27 cellular contexts compared by ENCODE assay signal in genomic region chr11:36751996-36752395, GRCh38.
A peak's percentile ranks its signal among the peaks of the same experiment; 100 is the strongest.
DNase-seq lines count a peak whose midpoint lies in the region; ATAC-seq, FAIRE-seq and TF ChIP-seq lines count a peak whose summit lies in the region.
"Had no signal": no experiment of that assay in that cellular context is flagged by ENCODE, and none has a peak within 500 bp of the region (broad histone marks: within the 10 kb centered on the region; RNA-seq: fewer than 3 reads in every experiment).

No MANE protein-coding gene starts in this region.

- H3K36me3 ChIP-seq in K562 (ENCODE audit: control insufficient read depth, insufficient read depth, low read length): no peaks in the 10 kb centered on the region
- H3K36me3 ChIP-seq: BE2C, BLaER1 had no signal

- CTCF ChIA-PET in K562 (lab: Yijun Ruan, JAX; ENCODE audit: low intra/inter-chr PET ratio): no interaction called here

- TF ChIP-seq RAD21 in K562 (CRISPR knock-in tag; conservative IDR thresholded peaks at IDR 0.05 in 1 of 2, IDR thresholded peaks at IDR 0.05 in 1 of 2): no peak

- H3K9me3 Mint-ChIP-seq in nephron: no peaks in the 10 kb centered on the region
- no peaks in the 10 kb centered on the region for H3K9me3 Mint-ChIP-seq in naive thymus-derived CD8-positive, alpha-beta T cell
- H3K9me3 Mint-ChIP-seq: CD14-positive monocyte; CD8-positive, alpha-beta memory T cell had no signal

- H3K4me1 Mint-ChIP-seq in nephron (peaks cover 52% of the 10 kb centered on the region), T-helper 17 cell (peaks cover 6% of the 10 kb centered on the region)
- H3K4me1 Mint-ChIP-seq in naive thymus-derived CD8-positive, alpha-beta T cell: peaks cover 0 to under 1% (median 0%) of the 10 kb centered on the region in 4 donors
- H3K4me1 Mint-ChIP-seq: CD14-positive monocyte had no signal

- no peak for TF ChIP-seq CTCF in K562 (IDR thresholded peaks at IDR 0.05 in 2 of 3, conservative IDR thresholded peaks at IDR 0.05 in 1 of 3; ENCODE audit: insufficient read depth in 2 of 3, low read depth in 1 of 3, low read length in 3 of 3)
- TF ChIP-seq CTCF in nephron (IDR thresholded peaks at IDR 0.05; ENCODE audit: unreplicated experiment in 3 of 3): no peak

- H3K27me3 Mint-ChIP-seq in nephron (ENCODE audit: low read depth) (no peaks in the 10 kb centered on the region), T-helper 17 cell (peaks cover 59% of the 10 kb centered on the region)
- H3K27me3 Mint-ChIP-seq in naive thymus-derived CD8-positive, alpha-beta T cell: peaks cover 13 to 35% (median 20%) of the 10 kb centered on the region in 5 donors

- no peak overlapping the region for H3K4me3 ChIP-seq in K562
- H3K4me3 ChIP-seq: BLaER1, GM12878 had no signal

- H3K27me3 ChIP-seq in K562 (ENCODE audit: control insufficient read depth in 2 of 2, insufficient read depth in 2 of 2, low read length in 2 of 2): no peaks in the 10 kb centered on the region
- H3K27me3 ChIP-seq: BE2C, BLaER1 had no signal

- intact Hi-C loops in K562 (cut with micrococcal nuclease): no loop called here

- BruUV-seq in K562 (replicated peaks; lab: Mats Ljungman, UMichigan): no TSS peak

- no peak overlapping the region for H3K9ac ChIP-seq in K562 (ENCODE audit: insufficient read depth in 1 of 2, low read depth in 2 of 2, low read length in 2 of 2)
- H3K9ac ChIP-seq: BLaER1 had no signal

- FAIRE-seq in K562 (lab: Jason Lieb, UNC): no peak
- FAIRE-seq: A204.1, GM12878, GM12892, GM18507, GM19239 had no signal

- peak overlapping the region in 1 of 3 experiments; percentile 31 for H3K4me3 Mint-ChIP-seq in nephron
- H3K4me3 Mint-ChIP-seq in T-helper 17 cell: no peak overlapping the region
- H3K4me3 Mint-ChIP-seq in naive thymus-derived CD8-positive, alpha-beta T cell: no peak overlapping the region
- H3K4me3 Mint-ChIP-seq: CD14-positive monocyte; CD4-positive, alpha-beta memory T cell; CD4-positive, CD25-positive, alpha-beta regulatory T cell; CD8-positive, alpha-beta memory T cell had no signal

- H3K27ac Mint-ChIP-seq in nephron: peak overlapping the region; percentile 54 to 88 (median 68)
- H3K27ac Mint-ChIP-seq in T-helper 17 cell: no peak overlapping the region
- no peak overlapping the region for H3K27ac Mint-ChIP-seq in naive thymus-derived CD8-positive, alpha-beta T cell
- H3K27ac Mint-ChIP-seq: CD14-positive monocyte; CD4-positive, alpha-beta memory T cell; CD4-positive, CD25-positive, alpha-beta regulatory T cell; CD8-positive, alpha-beta memory T cell had no signal

- no peak for ATAC-seq in K562
- ATAC-seq in GM19023 (IDR thresholded peaks at IDR 0.05; ENCODE audit: unreplicated experiment): no peak
- no peak for ATAC-seq in T-helper 17 cell
- no peak for ATAC-seq in naive thymus-derived CD8-positive, alpha-beta T cell
- ATAC-seq: GM12878 had no signal

- no peaks in the 10 kb centered on the region for H3K9me1 ChIP-seq in K562 (ENCODE audit: control insufficient read depth, insufficient read depth, low read length)

- H3K36me3 Mint-ChIP-seq in nephron (ENCODE audit: low read depth): no peaks in the 10 kb centered on the region
- H3K36me3 Mint-ChIP-seq in T-helper 17 cell (ENCODE audit: low read depth): no peaks in the 10 kb centered on the region
- H3K36me3 Mint-ChIP-seq in naive thymus-derived CD8-positive, alpha-beta T cell: no peaks in the 10 kb centered on the region
- H3K36me3 Mint-ChIP-seq: CD14-positive monocyte; CD4-positive, alpha-beta memory T cell; CD4-positive, CD25-positive, alpha-beta regulatory T cell had no signal

- DNase-seq in K562 (ENCODE audit: extremely low read depth in 1 of 4, low spot score in 3 of 4): no peak
- DNase-seq in T-helper 17 cell: no peak
- DNase-seq in naive thymus-derived CD8-positive, alpha-beta T cell: no peak
- DNase-seq: 8988T; ACHN; C1 segment of cervical spinal cord; CD4-positive, alpha-beta memory T cell; CD4-positive, CD25-positive, alpha-beta regulatory T cell; CD8-positive, alpha-beta memory T cell; COR-L47; DMS 273 treated with DMSO at 0.1 percent for 48 hours; DMS153; DMS53; DMS79; DND-41; EL; GDM1 had no signal

- TF ChIP-seq POLR2A in K562 (conservative IDR thresholded peaks at IDR 0.05): no peak

- no peaks in the 10 kb centered on the region for H3K4me1 ChIP-seq in K562 (replicated peaks in 1 of 2; ENCODE audit: control insufficient read depth in 2 of 2, insufficient read depth in 2 of 2, low read length in 2 of 2)
- H3K4me1 ChIP-seq: BE2C, BLaER1 had no signal

- no peaks in the 10 kb centered on the region for H3K79me2 ChIP-seq in K562 (ENCODE audit: control insufficient read depth, insufficient read depth, low read length)

- WGBS in K562 (ENCODE audit: insufficient coverage, low coverage, missing lambda C conversion rate): 10% methylated on average over 3 of the region's 3 CpGs

- no peaks in the 10 kb centered on the region for H4K20me1 ChIP-seq in K562 (replicated peaks; ENCODE audit: control insufficient read depth, insufficient read depth, low read length)
- H4K20me1 ChIP-seq: BLaER1 had no signal

- no peak for TF ChIP-seq EP300 in K562 (IDR thresholded peaks at IDR 0.05; ENCODE audit: low read length)

- POLR2A ChIA-PET in K562 (lab: Yijun Ruan, JAX): no interaction called here
- POLR2A ChIA-PET in naive thymus-derived CD8-positive, alpha-beta T cell (lab: Charles Lee): no interaction called here

- H3K4me2 ChIP-seq in K562 (ENCODE audit: insufficient read depth, low read length): no peak overlapping the region
- H3K4me2 ChIP-seq: BLaER1 had no signal

- in situ Hi-C loops in K562 (cut with MboI): no loop called here

- H2AFZ ChIP-seq in K562 (ENCODE audit: low read depth, low read length): no peak overlapping the region

- H3K9me3 ChIP-seq in K562 (replicated peaks; ENCODE audit: control insufficient read depth, insufficient read depth, low read depth, low read length) (no peaks in the 10 kb centered on the region), T-helper 17 cell (ENCODE audit: control insufficient read depth, low read length, poor library complexity, severe bottlenecking) (no peaks in the 10 kb centered on the region)
- H3K9me3 ChIP-seq: BE2C, BLaER1 had no signal

- H3K27ac ChIP-seq in K562 (ENCODE audit: extremely low read depth, low read depth, low read length): no peak overlapping the region
- H3K27ac ChIP-seq: BLaER1 had no signal

TF ChIP-seq in K562, 482 proteins besides CTCF, POLR2A, EP300 and RAD21:
- TF ChIP-seq ZNF41 (CRISPR knock-in tag; conservative IDR thresholded peaks at IDR 0.05) (no peak), U2AF1 (optimal IDR thresholded peaks at IDR 0.05; ENCODE audit: low read depth, low read length) (no peak), RBM25 (IDR thresholded peaks at IDR 0.05; ENCODE audit: low read depth, low read length, severe bottlenecking) (peak; percentile 92), PBX2 (CRISPR knock-in tag; IDR thresholded peaks at IDR 0.05; ENCODE audit: low read depth) (no peak), PBX2 (tag; conservative IDR thresholded peaks at IDR 0.05; ENCODE audit: low read depth) (no peak), CXXC5 (CRISPR knock-in tag; IDR thresholded peaks at IDR 0.05) (no peak), HMG20A (CRISPR knock-in tag; conservative IDR thresholded peaks at IDR 0.05) (no peak), TCFL5 (CRISPR knock-in tag; conservative IDR thresholded peaks at IDR 0.05) (no peak), PATZ1 (CRISPR knock-in tag; IDR thresholded peaks at IDR 0.05; ENCODE audit: borderline replicate concordance) (no peak), ZFP36 (IDR thresholded peaks at IDR 0.05; ENCODE audit: low read depth, low read length, partially characterized antibody) (peak; percentile 37), POLR2G (IDR thresholded peaks at IDR 0.05; ENCODE audit: low read depth, low read length) (no peak), HMBOX1 (IDR thresholded peaks at IDR 0.05) (no peak)
TF ChIP-seq in K562: peak in this region for 2.

Comparison
In these comparisons a context has a peak if more than half of its experiments do, and no peak if none do; other contexts are left out.
1. H3K27ac Mint-ChIP-seq: peak in nephron (3 of 3); none in T-helper 17 cell (single experiment) and naive thymus-derived CD8-positive, alpha-beta T cell (0 of 10).